In genomic region chr1:187408217-187409004, GRCh38 we compare ENCODE assay signal across 17 cellular contexts.
DNase-seq lines count a peak whose midpoint lies in the region; ATAC-seq and TF ChIP-seq lines count a peak whose summit lies in the region.
"Had no signal": no experiment of that assay in that cellular context is flagged by ENCODE, and none has a peak within 500 bp of the region (broad histone marks: within the 10 kb centered on the region; RNA-seq: fewer than 3 reads in every experiment).

No MANE protein-coding gene starts in this region.

- no peak for TF ChIP-seq CTCF in endodermal cell (conservative IDR thresholded peaks at IDR 0.05)
- no peak for TF ChIP-seq CTCF in nephron progenitor cell (IDR thresholded peaks at IDR 0.05)
- TF ChIP-seq CTCF in sigmoid colon (IDR thresholded peaks at IDR 0.05): no peak

- H3K27me3 ChIP-seq in endodermal cell (ENCODE audit: control insufficient read depth, insufficient read depth, low read length, poor library complexity, severe bottlenecking) (no peaks in the 10 kb centered on the region), sigmoid colon (no peaks in the 10 kb centered on the region)
- H3K27me3 ChIP-seq: right atrium auricular region had no signal

- H3K27me3 Mint-ChIP-seq in endodermal cell (ENCODE audit: insufficient read depth) (peaks cover 4% of the 10 kb centered on the region), nephron progenitor cell (ENCODE audit: low read depth, poor library complexity) (no peaks in the 10 kb centered on the region)
- H3K27me3 Mint-ChIP-seq in naive thymus-derived CD8-positive, alpha-beta T cell: no peaks in the 10 kb centered on the region

- TF ChIP-seq EP300 in sigmoid colon (IDR thresholded peaks at IDR 0.05): no peak

- intact Hi-C loops in sigmoid colon (cut with DNase I): no loop called here

- peaks cover 47% of the 10 kb centered on the region for H3K4me1 Mint-ChIP-seq in endodermal cell
- peaks cover 18% of the 10 kb centered on the region for H3K4me1 Mint-ChIP-seq in nephron progenitor cell
- peaks cover 0 to 2% (median 0%) of the 10 kb centered on the region in 4 donors for H3K4me1 Mint-ChIP-seq in naive thymus-derived CD8-positive, alpha-beta T cell

- H3K9me3 Mint-ChIP-seq in endodermal cell (no peaks in the 10 kb centered on the region), nephron progenitor cell (peaks cover 5% of the 10 kb centered on the region)
- peaks cover 0 to 16% (median 2%) of the 10 kb centered on the region in 9 donors for H3K9me3 Mint-ChIP-seq in naive thymus-derived CD8-positive, alpha-beta T cell

- in situ Hi-C loops in KBM-7 (cut with MboI; ENCODE audit: low pct_unique_long_range_greater_than_20kb, low sequenced_read_pairs): no loop called here

- H3K4me3 Mint-ChIP-seq in endodermal cell (peak overlapping the region; percentile 10), nephron progenitor cell (no peak overlapping the region)
- H3K4me3 Mint-ChIP-seq in naive thymus-derived CD8-positive, alpha-beta T cell: no peak overlapping the region

- H3K4me1 ChIP-seq in endodermal cell (ENCODE audit: control insufficient read depth, insufficient read depth, low read length) (peaks cover 17% of the 10 kb centered on the region), sigmoid colon (no peaks in the 10 kb centered on the region)
- H3K4me1 ChIP-seq: right atrium auricular region had no signal

- H3K27ac Mint-ChIP-seq in endodermal cell (peak overlapping the region; percentile 90), nephron progenitor cell (peak overlapping the region; percentile 78)
- no peak overlapping the region for H3K27ac Mint-ChIP-seq in naive thymus-derived CD8-positive, alpha-beta T cell

- H3K27ac ChIP-seq in endodermal cell (ENCODE audit: low read depth, low read length): peak overlapping the region; percentile 67
- no peak overlapping the region for H3K27ac ChIP-seq in sigmoid colon
- H3K27ac ChIP-seq: right atrium auricular region had no signal

- no peaks in the 10 kb centered on the region for H3K36me3 Mint-ChIP-seq in endodermal cell (ENCODE audit: low read depth)
- peaks cover 7% of the 10 kb centered on the region for H3K36me3 Mint-ChIP-seq in nephron progenitor cell (ENCODE audit: low read depth)
- H3K36me3 Mint-ChIP-seq in naive thymus-derived CD8-positive, alpha-beta T cell: no peaks in the 10 kb centered on the region

- H3K4me3 ChIP-seq in endodermal cell (ENCODE audit: low read length): peak overlapping the region; percentile 37
- H3K4me3 ChIP-seq in sigmoid colon: no peak overlapping the region
- H3K4me3 ChIP-seq: right atrium auricular region had no signal

- 39 to 63% methylated on average over 3 to 4 of the region's 4 CpGs for WGBS in endodermal cell (ENCODE audit: insufficient coverage in 1 of 2, insufficient read length in 1 of 2), 2 experiments
- WGBS in sigmoid colon, 2 donors: 66 to 78% methylated on average over 4 of the region's 4 CpGs

- no peak for TF ChIP-seq POLR2A in sigmoid colon (IDR thresholded peaks at IDR 0.05)

- DNase-seq in EL: peak; percentile 41
- DNase-seq in KBM-7: peak; percentile 5
- peak; percentile 73 for DNase-seq in endodermal cell
- no peak for DNase-seq in nephron progenitor cell
- no peak for DNase-seq in sigmoid colon
- DNase-seq in naive thymus-derived CD8-positive, alpha-beta T cell: no peak
- no peak for DNase-seq in NCI-H146 (lab: John Stamatoyannopoulos, UW)
- DNase-seq: activated CD4-positive, alpha-beta T cell treated with anti-CD3 and anti-CD28 coated beads, Interleukin-2, amount 50 U/mL, for 4 hours; C1 segment of cervical spinal cord; caudate nucleus; GDM1; GOT3; NCI-H1048; NCI-H510A; stimulated activated naive CD4-positive, alpha-beta T cell treated with Interleukin-2 at 50 U/mL for 16 hours had no signal

- H3K9me3 ChIP-seq in endodermal cell (ENCODE audit: control insufficient read depth, low read length) (no peaks in the 10 kb centered on the region), sigmoid colon (no peaks in the 10 kb centered on the region)
- H3K9me3 ChIP-seq: right atrium auricular region had no signal

- POLR2A ChIA-PET in naive thymus-derived CD8-positive, alpha-beta T cell (lab: Charles Lee): no interaction called here

- peak overlapping the region; percentile 65 for H3K9ac ChIP-seq in endodermal cell (ENCODE audit: extremely low read depth, low read length, poor library complexity, severe bottlenecking)

- ATAC-seq in naive thymus-derived CD8-positive, alpha-beta T cell: no peak
- no peak for ATAC-seq in HG02884 (IDR thresholded peaks at IDR 0.05; ENCODE audit: unreplicated experiment)

- H3K36me3 ChIP-seq in endodermal cell (ENCODE audit: control insufficient read depth, insufficient read depth, low read length) (no peaks in the 10 kb centered on the region), sigmoid colon (no peaks in the 10 kb centered on the region)
- H3K36me3 ChIP-seq: right atrium auricular region had no signal

Comparison
In these comparisons a context has a peak if more than half of its experiments do, and no peak if none do; other contexts are left out.
1. DNase-seq: peak in EL (single experiment), KBM-7 (single experiment) and endodermal cell (single experiment); none in nephron progenitor cell (single experiment), sigmoid colon (single experiment), naive thymus-derived CD8-positive, alpha-beta T cell (0 of 10) and NCI-H146 (single experiment).
2. H3K27ac Mint-ChIP-seq: peak in endodermal cell (single experiment) and nephron progenitor cell (single experiment); none in naive thymus-derived CD8-positive, alpha-beta T cell (0 of 10).